ENCODE assay signal across 1 cellular context in the genomic region with DNA sequence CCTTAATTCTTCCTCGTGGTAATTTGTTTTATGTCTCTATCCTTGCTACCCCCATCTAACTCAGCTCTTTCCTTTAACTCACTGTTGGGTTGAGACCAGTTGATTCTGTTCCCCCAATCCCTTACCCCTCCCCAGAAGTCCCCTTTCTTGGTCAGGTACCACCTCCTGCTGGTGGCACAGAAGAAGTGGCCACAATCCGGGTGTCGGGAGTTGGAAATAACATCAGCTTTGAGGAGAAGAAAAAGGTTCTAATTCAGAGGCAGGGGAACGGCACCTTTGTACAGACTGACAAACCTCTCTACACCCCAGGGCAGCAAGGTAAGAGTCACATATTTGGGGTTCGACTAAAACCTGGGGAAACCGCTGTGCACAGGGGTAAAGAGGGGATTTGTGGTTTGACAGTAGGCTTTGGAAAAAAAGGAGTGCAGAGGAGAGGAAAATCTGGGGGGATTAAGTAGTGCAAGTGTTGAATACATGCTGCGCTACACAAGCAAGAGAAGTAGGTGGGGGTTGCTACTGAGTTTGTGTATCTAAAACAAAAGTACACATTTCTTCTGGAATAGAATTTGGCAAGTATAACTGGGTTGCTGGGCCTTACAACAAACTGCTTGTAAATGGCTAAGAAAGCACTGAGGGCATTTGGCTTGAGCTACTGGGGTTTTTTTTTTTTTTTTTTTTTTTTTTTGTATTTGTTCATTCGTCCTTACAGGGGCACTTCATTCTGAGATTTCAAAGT.
A peak's percentile ranks its signal among the peaks of the same experiment; 100 is the strongest.
TF ChIP-seq lines count a peak whose summit lies in the region.

No MANE protein-coding gene starts in this region.

TF ChIP-seq in HepG2, 621 proteins besides CTCF, POLR2A, EP300 and RAD21 (continued from another document):
- TF ChIP-seq, protein P1, sequence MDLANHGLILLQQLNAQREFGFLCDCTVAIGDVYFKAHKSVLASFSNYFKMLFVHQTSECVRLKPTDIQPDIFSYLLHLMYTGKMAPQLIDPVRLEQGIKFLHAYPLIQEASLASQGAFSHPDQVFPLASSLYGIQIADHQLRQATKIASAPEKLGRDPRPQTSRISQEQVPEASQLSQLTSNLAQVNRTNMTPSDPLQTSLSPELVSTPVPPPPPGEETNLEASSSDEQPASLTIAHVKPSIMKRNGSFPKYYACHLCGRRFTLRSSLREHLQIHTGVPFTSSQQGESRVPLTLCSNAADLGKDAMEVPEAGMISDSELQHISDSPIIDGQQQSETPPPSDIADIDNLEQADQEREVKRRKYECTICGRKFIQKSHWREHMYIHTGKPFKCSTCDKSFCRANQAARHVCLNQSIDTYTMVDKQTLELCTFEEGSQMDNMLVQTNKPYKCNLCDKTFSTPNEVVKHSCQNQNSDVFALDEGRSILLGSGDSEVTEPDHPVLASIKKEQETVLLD (CRISPR knock-in tag; IDR thresholded peaks at IDR 0.05; ENCODE audit: low read depth), result no peak
- TF ChIP-seq PATZ1 (CRISPR knock-in tag; IDR thresholded peaks at IDR 0.05) (no peak), ZBTB42 (CRISPR knock-in tag; IDR thresholded peaks at IDR 0.05) (no peak), SMYD3 (CRISPR knock-in tag; IDR thresholded peaks at IDR 0.05) (no peak), SMC3 (IDR thresholded peaks at IDR 0.05; ENCODE audit: low read length) (peak; percentile 19; the same call in 1 of the 2 replicates), KLF9 (CRISPR knock-in tag; IDR thresholded peaks at IDR 0.05; ENCODE audit: low read depth) (no peak), ZBTB8A (CRISPR knock-in tag; IDR thresholded peaks at IDR 0.05; ENCODE audit: borderline replicate concordance, low read depth) (no peak), STAG1 (CRISPR knock-in tag; IDR thresholded peaks at IDR 0.05) (peak; percentile 48), ZNF792 (CRISPR knock-in tag; IDR thresholded peaks at IDR 0.05) (no peak), CCDC6 (CRISPR knock-in tag; IDR thresholded peaks at IDR 0.05) (no peak)
- TF ChIP-seq, protein P2, sequence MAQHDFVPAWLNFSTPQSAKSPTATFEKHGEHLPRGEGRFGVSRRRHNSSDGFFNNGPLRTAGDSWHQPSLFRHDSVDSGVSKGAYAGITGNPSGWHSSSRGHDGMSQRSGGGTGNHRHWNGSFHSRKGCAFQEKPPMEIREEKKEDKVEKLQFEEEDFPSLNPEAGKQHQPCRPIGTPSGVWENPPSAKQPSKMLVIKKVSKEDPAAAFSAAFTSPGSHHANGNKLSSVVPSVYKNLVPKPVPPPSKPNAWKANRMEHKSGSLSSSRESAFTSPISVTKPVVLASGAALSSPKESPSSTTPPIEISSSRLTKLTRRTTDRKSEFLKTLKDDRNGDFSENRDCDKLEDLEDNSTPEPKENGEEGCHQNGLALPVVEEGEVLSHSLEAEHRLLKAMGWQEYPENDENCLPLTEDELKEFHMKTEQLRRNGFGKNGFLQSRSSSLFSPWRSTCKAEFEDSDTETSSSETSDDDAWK (CRISPR knock-in tag; IDR thresholded peaks at IDR 0.05), result no peak
